In genomic region chr1:21631944-21632887, GRCh38 we compare ENCODE assay signal across 12 cellular contexts. TPM values are rescaled to one million over a fixed set of nuclear protein-coding genes. Genes with fewer than 3 reads are reported as not detected.
DNase-seq lines count a peak whose midpoint lies in the region; ATAC-seq and TF ChIP-seq lines count a peak whose summit lies in the region.
"Had no signal": no experiment of that assay in that cellular context is flagged by ENCODE, and none has a peak within 500 bp of the region (broad histone marks: within the 10 kb centered on the region; RNA-seq: fewer than 3 reads in every experiment).

No MANE protein-coding gene starts in this region.

- CTCF ChIA-PET in RWPE1 (lab: Yijun Ruan, JAX), result no interaction called here

- ATAC-seq in left colon, result peak; percentile 83
- no peak for ATAC-seq in GM19452 (IDR thresholded peaks at IDR 0.05; ENCODE audit: unreplicated experiment)
- ATAC-seq: natural killer cell treated with Interleukin-12 subunit alpha and Interleukin-12 subunit beta and Interleukin-15 and Interleukin-18, amount 100 ng/mL, for 72 hours; T-helper 17 cell had no signal

- DNase-seq in A172 (ENCODE audit: low spot score) (peak; percentile 61), HT-29 (ENCODE audit: low spot score) (peak; percentile 83), RWPE1 (ENCODE audit: low spot score) (peak; percentile 36), left colon (peak; percentile 71 to 74), ureter (ENCODE audit: low spot score) (no peak), inferior parietal cortex (ENCODE audit: extremely low spot score) (no peak), HK-2 (ENCODE audit: unreplicated experiment) (no peak)
- DNase-seq: MM.1S, T-helper 17 cell had no signal

- no peak for TF ChIP-seq CTCF in RWPE1 (conservative IDR thresholded peaks at IDR 0.05; ENCODE audit: low read depth)

- POLR2A ChIA-PET in RWPE1 (lab: Yijun Ruan, JAX; ENCODE audit: low non-redundant PET), result no interaction called here

- intact Hi-C loops in left colon (cut with DNase I, micrococcal nuclease), result no loop called here

- H3K27ac ChIP-seq in RWPE1, result peak overlapping the region; percentile 47
- H3K27ac ChIP-seq: coronary artery had no signal

RNA-seq across cellular contexts. Expression of gene RAP1GAP, which starts 36.9 kb away (rescaled TPM):
- 0.93 and 1.1 TPM in 2 replicates for total RNA-seq in A172 (2014; rRNA removed; shearing (Covaris generic))
- 56.9 and 69.0 TPM in 2 replicates for total RNA-seq in HT-29 (2014; rRNA removed; shearing (Covaris generic))
- total RNA-seq in left colon, result 10 to 100 TPM; 45.2 to 53.1 TPM
- 47.0 TPM for total RNA-seq in ureter

Comparison
In these comparisons a context has a peak if more than half of its experiments do, and no peak if none do; other contexts are left out.
1. DNase-seq: peak in A172 (single experiment), HT-29 (single experiment), RWPE1 (single experiment) and left colon (2 of 2); none in ureter (single experiment), inferior parietal cortex (single experiment) and HK-2 (single experiment).
2. RNA of gene RAP1GAP, which starts 36.9 kb away (total RNA-seq): 56.9 to 69.0 TPM in HT-29, 45.2 to 53.1 TPM in left colon and 47.0 TPM in ureter (single experiment); 0.93 to 1.1 TPM in A172; every median in the first group is over 10 times any median in the second.